ENCODE assay signal across 1 cellular context in genomic region chr6:73461537-73462350, GRCh38.
A peak's percentile ranks its signal among the peaks of the same experiment; 100 is the strongest.
TF ChIP-seq lines count a peak whose summit lies in the region.

Gene MTO1, plus strand, starts transcription at chr6:73461737. Its CDS starts 118 bp downstream, at chr6:73461855.

TF ChIP-seq in K562, 482 proteins besides CTCF, POLR2A, EP300 and RAD21 (continued from another document and continues in another):
- TF ChIP-seq ZBTB9 (CRISPR knock-in tag; IDR thresholded peaks at IDR 0.05) = peak; percentile 56; the same call in 1 of the 2 replicates
- peak; percentile 67 for TF ChIP-seq GABPB1 (CRISPR knock-in tag; IDR thresholded peaks at IDR 0.05)
- TF ChIP-seq RUNX1 (IDR thresholded peaks at IDR 0.05; ENCODE audit: low read depth) = no peak
- no peak for TF ChIP-seq U2AF2 (optimal IDR thresholded peaks at IDR 0.05; ENCODE audit: low read depth, low read length)
- TF ChIP-seq JUND (IDR thresholded peaks at IDR 0.05; ENCODE audit: borderline replicate concordance, low read depth, low read length) = peak; percentile 47
- TF ChIP-seq JUND (tag; IDR thresholded peaks at IDR 0.05; ENCODE audit: borderline replicate concordance, low read depth, low read length) = peak; percentile 13; the same call in 1 of the 3 replicates
- TF ChIP-seq SRSF9 (IDR thresholded peaks at IDR 0.05; ENCODE audit: borderline replicate concordance, low read depth, low read length) = no peak
- 0 out of 2 replicates have a peak, but pooled peaks have one; percentile 33 for TF ChIP-seq ZHX1 (conservative IDR thresholded peaks at IDR 0.05; ENCODE audit: low read length)
- TF ChIP-seq FOXM1 (IDR thresholded peaks at IDR 0.05; ENCODE audit: low read depth) = no peak
- TF ChIP-seq FOXM1 (CRISPR knock-in tag; IDR thresholded peaks at IDR 0.05; ENCODE audit: low read depth) = no peak
- no peak for TF ChIP-seq WHSC1 (IDR thresholded peaks at IDR 0.05; ENCODE audit: low read length)
- peak; percentile 98 for TF ChIP-seq PRDM10 (IDR thresholded peaks at IDR 0.05; ENCODE audit: partially characterized antibody)
- TF ChIP-seq KAT2B (IDR thresholded peaks at IDR 0.05; ENCODE audit: low read depth, low read length) = no peak
- TF ChIP-seq CHAMP1 (IDR thresholded peaks at IDR 0.05) = no peak
- no peak for TF ChIP-seq ZNF740 (CRISPR knock-in tag; IDR thresholded peaks at IDR 0.05)
- no peak for TF ChIP-seq ZNF740 (tag; IDR thresholded peaks at IDR 0.05)
- TF ChIP-seq HIVEP1 (CRISPR knock-in tag; IDR thresholded peaks at IDR 0.05) = no peak
- peak; percentile 92 for TF ChIP-seq NCOA6 (IDR thresholded peaks at IDR 0.05)
- TF ChIP-seq MEF2A (IDR thresholded peaks at IDR 0.05; ENCODE audit: control insufficient read depth, low read depth, low read length) = no peak
- TF ChIP-seq MXI1 (IDR thresholded peaks at IDR 0.05; ENCODE audit: low read depth, low read length) = no peak
- no peak for TF ChIP-seq SETDB1 (IDR thresholded peaks at IDR 0.05; ENCODE audit: low read length)
- TF ChIP-seq CBX2 (IDR thresholded peaks at IDR 0.05; ENCODE audit: insufficient read depth, low read length, poor library complexity, severe bottlenecking) = no peak
- 0 out of 2 replicates have a peak, but pooled peaks have one; percentile 44 for TF ChIP-seq GABPA (tag; conservative IDR thresholded peaks at IDR 0.05; ENCODE audit: low read depth)
- peak; percentile 75 for TF ChIP-seq NR2C2 (CRISPR knock-in tag; IDR thresholded peaks at IDR 0.05)
- TF ChIP-seq NR2C2 (tag; IDR thresholded peaks at IDR 0.05) = peak; percentile 53; the same call in 1 of the 2 replicates
- no peak for TF ChIP-seq ZZZ3 (IDR thresholded peaks at IDR 0.05)
- peak; percentile 61; the same call in 1 of the 2 replicates for TF ChIP-seq TCF7L2 (IDR thresholded peaks at IDR 0.05; ENCODE audit: low read depth, low read length)
- TF ChIP-seq ZNF445 (CRISPR knock-in tag; IDR thresholded peaks at IDR 0.05; ENCODE audit: low read depth) = no peak
- peak; percentile 65; the same call in 1 of the 2 replicates for TF ChIP-seq MBD2 (IDR thresholded peaks at IDR 0.05; ENCODE audit: borderline replicate concordance, low read depth)
- TF ChIP-seq MYC (IDR thresholded peaks at IDR 0.05; ENCODE audit: low read depth, low read length) = peak; percentile 91
- peak; percentile 79; the same call in 1 of the 2 replicates for TF ChIP-seq MYC (CRISPR knock-in tag; IDR thresholded peaks at IDR 0.05; ENCODE audit: borderline replicate concordance, low read depth)
- TF ChIP-seq DACH1 (IDR thresholded peaks at IDR 0.05; ENCODE audit: partially characterized antibody) = peak; percentile 13
- 0 out of 2 replicates have a peak, but pooled peaks have one; percentile 15 for TF ChIP-seq FOXP4 (CRISPR knock-in tag; IDR thresholded peaks at IDR 0.05; ENCODE audit: borderline replicate concordance)
- peak; percentile 49; the same call in 1 of the 2 replicates for TF ChIP-seq E2F3 (CRISPR knock-in tag; IDR thresholded peaks at IDR 0.05)
- TF ChIP-seq ATF2 (CRISPR knock-in tag; IDR thresholded peaks at IDR 0.05) = no peak
- no peak for TF ChIP-seq ZNF354B (CRISPR knock-in tag; IDR thresholded peaks at IDR 0.05)
- no peak for TF ChIP-seq NR2C1 (IDR thresholded peaks at IDR 0.05)
- TF ChIP-seq NR2C1 (tag; IDR thresholded peaks at IDR 0.05) = no peak
- TF ChIP-seq POLR2B (IDR thresholded peaks at IDR 0.05; ENCODE audit: low read depth, partially characterized antibody) = peak; percentile 84
- TF ChIP-seq SMARCA5 (IDR thresholded peaks at IDR 0.05) = no peak
- no peak for TF ChIP-seq PHF21A (IDR thresholded peaks at IDR 0.05; ENCODE audit: borderline replicate concordance, low read depth)
- no peak for TF ChIP-seq U2AF1 (optimal IDR thresholded peaks at IDR 0.05; ENCODE audit: low read depth, low read length)
- TF ChIP-seq MTF1 (CRISPR knock-in tag; IDR thresholded peaks at IDR 0.05; ENCODE audit: borderline replicate concordance) = no peak
- TF ChIP-seq BCOR (IDR thresholded peaks at IDR 0.05) = 0 out of 2 replicates have a peak, but pooled peaks have one; percentile 10
- peak; percentile 73 for TF ChIP-seq KDM5B (IDR thresholded peaks at IDR 0.05; ENCODE audit: insufficient replicate concordance, low read depth, low read length)
- TF ChIP-seq TCF7 (IDR thresholded peaks at IDR 0.05; ENCODE audit: borderline replicate concordance) = no peak
- TF ChIP-seq PHB (CRISPR knock-in tag; IDR thresholded peaks at IDR 0.05) = no peak
- TF ChIP-seq ATF1 (CRISPR knock-in tag; IDR thresholded peaks at IDR 0.05) = no peak
- TF ChIP-seq ATF1 (tag; IDR thresholded peaks at IDR 0.05) = peak; percentile 84
- TF ChIP-seq ZNF511 (CRISPR knock-in tag; IDR thresholded peaks at IDR 0.05) = 0 out of 2 replicates have a peak, but pooled peaks have one; percentile 80
- no peak for TF ChIP-seq THRA (IDR thresholded peaks at IDR 0.05)
- TF ChIP-seq CREB1 (IDR thresholded peaks at IDR 0.05) = peak; percentile 55
- peak; percentile 50; the same call in 1 of the 2 replicates for TF ChIP-seq CREB1 (CRISPR knock-in tag; IDR thresholded peaks at IDR 0.05)
- TF ChIP-seq ESRRA (IDR thresholded peaks at IDR 0.05; ENCODE audit: borderline replicate concordance, low read depth) = peak; percentile 75
- peak; percentile 52; the same call in 1 of the 2 replicates for TF ChIP-seq ZFX (CRISPR knock-in tag; IDR thresholded peaks at IDR 0.05)
- no peak for TF ChIP-seq THRAP3 (IDR thresholded peaks at IDR 0.05; ENCODE audit: borderline replicate concordance)
- TF ChIP-seq HCFC1 (IDR thresholded peaks at IDR 0.05; ENCODE audit: low read depth, low read length) = peak; percentile 64
